ENCODE assay signal across 31 cellular contexts in the genomic region with DNA sequence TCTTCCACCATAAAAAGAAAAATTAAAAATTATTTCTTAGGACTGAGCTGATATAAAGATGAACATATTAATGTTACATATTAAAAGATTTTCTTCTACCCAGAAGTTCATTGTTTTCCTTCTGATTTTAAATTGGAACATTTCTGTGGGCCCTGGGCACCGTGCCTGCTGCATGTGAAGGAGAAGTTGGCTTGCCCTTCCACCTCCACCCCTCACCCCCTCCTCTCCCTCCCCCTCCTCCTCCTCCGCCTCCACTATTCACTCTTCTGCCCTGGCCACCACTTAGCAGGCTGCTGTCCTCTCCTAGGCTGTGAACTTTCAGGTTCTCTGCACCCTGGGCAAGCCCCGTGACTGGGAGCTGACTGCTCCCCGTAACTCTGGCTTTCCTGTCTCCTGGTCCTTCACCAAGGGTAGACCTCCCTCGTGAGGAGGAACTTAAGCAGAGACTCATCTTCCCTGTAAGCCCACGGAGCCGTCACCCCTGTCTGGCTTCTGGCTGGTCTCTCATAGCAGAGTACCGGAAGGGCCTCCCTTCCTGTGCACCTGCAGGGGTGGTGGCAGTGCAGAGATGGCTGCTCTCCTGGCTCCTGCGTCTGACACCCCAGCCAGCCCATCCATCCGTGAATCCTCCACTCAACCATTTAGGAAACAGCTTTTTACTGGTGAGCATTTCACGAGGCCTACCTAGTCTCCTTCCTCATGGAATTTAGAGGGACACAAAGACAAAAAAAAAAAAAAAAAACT. TPM values are rescaled to one million over a fixed set of nuclear protein-coding genes. Genes with fewer than 3 reads are reported as not detected.
DNase-seq lines count a peak whose midpoint lies in the region; ATAC-seq and TF ChIP-seq lines count a peak whose summit lies in the region.
"Had no signal": no experiment of that assay in that cellular context is flagged by ENCODE, and none has a peak within 500 bp of the region (broad histone marks: within the 10 kb centered on the region; RNA-seq: fewer than 3 reads in every experiment).

No MANE protein-coding gene starts in this region.

- in situ Hi-C loops in KBM-7 (cut with MboI; ENCODE audit: low pct_unique_long_range_greater_than_20kb, low sequenced_read_pairs) = no loop called here

- H2BK20ac ChIP-seq in H9 (ENCODE audit: low read depth, low read length, poor library complexity, severe bottlenecking) = no peak overlapping the region

- H2BK120ac ChIP-seq in neuronal stem cell (ENCODE audit: low read depth, low read length) (no peak overlapping the region), H9 (ENCODE audit: low read depth, low read length, poor library complexity, severe bottlenecking) (no peak overlapping the region)

- H3K9me3 ChIP-seq in DOHH2 (ENCODE audit: control insufficient read depth, insufficient read depth, low read length) (no peaks in the 10 kb centered on the region), OCI-LY7 (ENCODE audit: low read length) (no peaks in the 10 kb centered on the region), neuronal stem cell (replicated peaks in 1 of 2; ENCODE audit: control insufficient read depth in 2 of 2, insufficient read depth in 1 of 2, low read depth in 1 of 2, low read length in 2 of 2) (no peaks in the 10 kb centered on the region), H9 (ENCODE audit: control insufficient read depth, low read depth, low read length) (no peaks in the 10 kb centered on the region)
- H3K9me3 ChIP-seq: Caco-2, esophagus muscularis mucosa, prostate gland, upper lobe of left lung had no signal

- H3K79me1 ChIP-seq in neuronal stem cell (ENCODE audit: low read depth, low read length) (peaks cover 3% of the 10 kb centered on the region), H9 (ENCODE audit: insufficient read depth, low read depth, low read length, poor library complexity, severe bottlenecking) (no peaks in the 10 kb centered on the region)

- no CpG with 5 or more reads among the region's 11 CpGs for WGBS in neuronal stem cell (ENCODE audit: extremely low coverage in 2 of 2, insufficient read length in 2 of 2, insufficient replicate concordance in 1 of 2), 2 donors
- WGBS in H9 (ENCODE audit: extremely low coverage, insufficient read length, low lambda C conversion rate) = no CpG with 5 or more reads among the region's 11 CpGs

- no peak overlapping the region for H3T11ph ChIP-seq in H9 (ENCODE audit: low read length)

- H2BK12ac ChIP-seq in neuronal stem cell (ENCODE audit: low read length) (no peak overlapping the region), H9 (ENCODE audit: insufficient read length, low read depth, low read length) (no peak overlapping the region)

- H3K27me3 Mint-ChIP-seq in H9 (ENCODE audit: low read depth) = peaks cover 1% of the 10 kb centered on the region; the same call in 1 of the 2 replicates
- H3K27me3 Mint-ChIP-seq: activated CD4-positive, alpha-beta T cell treated with anti-CD3 and anti-CD28 coated beads, Interleukin-2, amount 10 ng/mL, durations not matched to agents 24 days and 14 days had no signal

- POLR2A ChIA-PET in OCI-LY7 (lab: Charles Lee) = interaction anchor here (0.6 to 1.9 kb wide), 13 partner anchors 9 to 495 kb away, joined by 3 to 6 read pairs (median 3); no protein-coding TSS in a partner anchor

- no peak overlapping the region for H3K4ac ChIP-seq in neuronal stem cell (ENCODE audit: low read length)
- no peak overlapping the region for H3K4ac ChIP-seq in H9 (ENCODE audit: low read depth, low read length)

- H3K4me2 ChIP-seq in DOHH2 (ENCODE audit: low read length) (peak overlapping the region; percentile 68), OCI-LY7 (ENCODE audit: low read length) (peak overlapping the region; percentile 90), neuronal stem cell (ENCODE audit: insufficient read depth, low read length, poor library complexity, severe bottlenecking) (no peak overlapping the region), H9 (ENCODE audit: insufficient read depth, insufficient read length, low read length) (no peak overlapping the region)
- H3K4me2 ChIP-seq: KMS-11 had no signal

- H3K79me2 ChIP-seq in DOHH2 (ENCODE audit: control insufficient read depth, low read length) (no peaks in the 10 kb centered on the region), OCI-LY7 (ENCODE audit: insufficient read depth, low read depth, low read length) (no peaks in the 10 kb centered on the region), H9 (ENCODE audit: insufficient read depth, low read length) (peaks cover 3% of the 10 kb centered on the region; the same call in 1 of the 2 replicates)

- peak; percentile 56 for ATAC-seq in HG03097 (IDR thresholded peaks at IDR 0.05; ENCODE audit: low FRiP score, unreplicated experiment)
- ATAC-seq: foreskin keratinocyte, HCT116, left colon, sciatic nerve had no signal

- no peak overlapping the region for H3K18ac ChIP-seq in neuronal stem cell (ENCODE audit: low read length)
- H3K18ac ChIP-seq in H9 (ENCODE audit: insufficient read length, low read depth, low read length) = no peak overlapping the region

- no peaks in the 10 kb centered on the region; the same call in 1 of the 2 replicates for H3K27me3 ChIP-seq in DOHH2 (ENCODE audit: control insufficient read depth, low read length)
- H3K27me3 ChIP-seq in neuronal stem cell (ENCODE audit: control insufficient read depth in 3 of 3, insufficient read depth in 3 of 3, low read depth in 1 of 3, low read length in 3 of 3) = no peaks in the 10 kb centered on the region
- H3K27me3 ChIP-seq in H9 (ENCODE audit: insufficient read depth, low read length) = no peaks in the 10 kb centered on the region
- H3K27me3 ChIP-seq: foreskin keratinocyte, upper lobe of left lung had no signal

- H3K27ac ChIP-seq in DOHH2 (ENCODE audit: low read depth, low read length) = peak overlapping the region; percentile 75
- peak overlapping the region; percentile 87 for H3K27ac ChIP-seq in OCI-LY7 (ENCODE audit: low read depth, low read length, poor library complexity, severe bottlenecking)
- no peak overlapping the region for H3K27ac ChIP-seq in neuronal stem cell (replicated peaks; ENCODE audit: low read length)
- H3K27ac ChIP-seq in H9 (ENCODE audit: insufficient read length, low read depth, low read length) = no peak overlapping the region
- H3K27ac ChIP-seq: esophagus muscularis mucosa, foreskin keratinocyte, KMS-11, prostate gland, upper lobe of left lung had no signal

- H2BK5ac ChIP-seq in neuronal stem cell (ENCODE audit: low read length) (no peak overlapping the region), H9 (ENCODE audit: insufficient read length, low read length) (no peak overlapping the region)

- H2AFZ ChIP-seq in OCI-LY7 (ENCODE audit: low read length) = peak overlapping the region; percentile 52; the same call in 1 of the 2 replicates
- H2AFZ ChIP-seq in neuronal stem cell (ENCODE audit: low read length) = no peak overlapping the region
- H2AFZ ChIP-seq in H9 (ENCODE audit: low read length) = no peak overlapping the region

- peaks cover 26 to 34% of the 10 kb centered on the region in 2 experiments for H3K4me1 Mint-ChIP-seq in H9
- H3K4me1 Mint-ChIP-seq: activated CD4-positive, alpha-beta T cell treated with anti-CD3 and anti-CD28 coated beads, Interleukin-2, amount 10 ng/mL, durations not matched to agents 24 days and 14 days; neural crest cell had no signal

- H3K27ac Mint-ChIP-seq in H9 = peak overlapping the region in 1 of 3 experiments; percentile 64; a peak in 1 of 7 replicates
- H3K27ac Mint-ChIP-seq: activated CD4-positive, alpha-beta T cell treated with anti-CD3 and anti-CD28 coated beads, Interleukin-2, amount 10 ng/mL, durations not matched to agents 24 days and 14 days; T-helper 2 cell treated with Interferon-gamma antibody and Interleukin-4, amounts not matched to agents 5 μg/mL and 100 μg/mL, for 36 hours had no signal

- no peaks in the 10 kb centered on the region; a peak in 1 of 5 replicates for H3K9me3 Mint-ChIP-seq in H9
- H3K9me3 Mint-ChIP-seq: activated CD4-positive, alpha-beta T cell treated with anti-CD3 and anti-CD28 coated beads, Interleukin-2, amount 10 ng/mL, durations not matched to agents 24 days and 14 days; neural crest cell; T-helper 2 cell treated with Interferon-gamma antibody and Interleukin-4, amounts not matched to agents 5 μg/mL and 100 μg/mL, for 36 hours had no signal

- H3K9me2 ChIP-seq in DOHH2 (replicated peaks; ENCODE audit: control insufficient read depth, low read length) (no peaks in the 10 kb centered on the region), OCI-LY7 (ENCODE audit: insufficient read depth, low read length) (no peaks in the 10 kb centered on the region)

- DNase-seq in OCI-LY7 (ENCODE audit: low spot score) (peak; percentile 96), neuronal stem cell (ENCODE audit: low spot score) (no peak), SHP77 (lab: John Stamatoyannopoulos, UW) (no peak), H9 (no peak), KBM-7 (no peak)
- DNase-seq: activated CD4-positive, alpha-beta T cell treated with anti-CD3 and anti-CD28 coated beads, Interleukin-2, amount 10 ng/mL, durations not matched to agents 24 days and 14 days; activated gamma-delta T cell; activated T-cell treated with anti-CD3 and anti-CD28 coated beads, Interleukin-2, amount 50 U/mL, for 1 hour; C1 segment of cervical spinal cord; Caco-2; cortex of kidney; foreskin keratinocyte; left colon; MV-4-11; NCI-H1694 treated with DMSO at 0.1 percent for 48 hours; NCI-H69; stimulated activated CD4-positive, alpha-beta T cell treated with anti-CD3 and anti-CD28 coated beads, Interleukin-12 subunit alpha, Interleukin-12 subunit beta, amount 100 ng/mL, for 4 hours; stimulated activated CD4-positive, alpha-beta T cell treated with anti-CD3 and anti-CD28 coated beads, Interleukin-4, amount 100 ng/mL, for 1 hour; upper lobe of left lung had no signal

- H2AK5ac ChIP-seq in neuronal stem cell (ENCODE audit: low read depth, low read length) = no peak overlapping the region
- no peak overlapping the region for H2AK5ac ChIP-seq in H9 (ENCODE audit: insufficient read length, low read length)

- H3K23ac ChIP-seq in neuronal stem cell (ENCODE audit: low read depth, low read length, poor library complexity) = peak overlapping the region; percentile 62
- H3K23ac ChIP-seq in H9 (ENCODE audit: insufficient read length, low read depth, low read length) = no peak overlapping the region

- no peak for TF ChIP-seq CTCF in DOHH2 (IDR thresholded peaks at IDR 0.05; ENCODE audit: low read depth, low read length, poor library complexity, severe bottlenecking)
- TF ChIP-seq CTCF in OCI-LY7 (conservative IDR thresholded peaks at IDR 0.05; ENCODE audit: low read length) = no peak
- TF ChIP-seq CTCF in H9 (conservative IDR thresholded peaks at IDR 0.05) = no peak

- H3K4me3 ChIP-seq in DOHH2 (ENCODE audit: low read length) = peak overlapping the region; percentile 58
- peak overlapping the region; percentile 42 for H3K4me3 ChIP-seq in OCI-LY7 (ENCODE audit: low read depth, low read length, poor library complexity, severe bottlenecking)
- H3K4me3 ChIP-seq in neuronal stem cell (ENCODE audit: low read length in 2 of 2) = no peak overlapping the region
- H3K4me3 ChIP-seq: esophagus muscularis mucosa, prostate gland, upper lobe of left lung had no signal

- H4K91ac ChIP-seq in neuronal stem cell (ENCODE audit: low read depth, low read length, poor library complexity) (no peak overlapping the region), H9 (ENCODE audit: insufficient read length, low read depth, low read length) (no peak overlapping the region)

- H4K20me1 ChIP-seq in DOHH2 (ENCODE audit: control insufficient read depth, insufficient read depth, low read depth, low read length) (no peaks in the 10 kb centered on the region), OCI-LY7 (ENCODE audit: insufficient read depth, low read length) (no peaks in the 10 kb centered on the region), H9 (ENCODE audit: control insufficient read depth, insufficient read depth, insufficient read length) (no peaks in the 10 kb centered on the region)

- no peaks in the 10 kb centered on the region for H3F3A ChIP-seq in DOHH2 (ENCODE audit: control insufficient read depth, insufficient read depth)

- H3K36me3 Mint-ChIP-seq in H9 (ENCODE audit: insufficient read depth in 1 of 3, low read depth in 3 of 3) = peaks cover 2 to 14% (median 7%) of the 10 kb centered on the region in 3 experiments; a peak in 4 of 7 replicates

- no peak overlapping the region for H4K8ac ChIP-seq in neuronal stem cell (ENCODE audit: low read depth, low read length)
- no peak overlapping the region for H4K8ac ChIP-seq in H9 (replicated peaks; ENCODE audit: insufficient read length, low read depth, low read length)

- intact Hi-C loops in OCI-LY7 (cut with micrococcal nuclease; ENCODE audit: unreplicated experiment) = loop anchor here (5.0 to 10.0 kb wide), 2 partner anchors 175 to 277 kb away; a partner anchor contains a TSS

- H2BK15ac ChIP-seq in neuronal stem cell (ENCODE audit: low read length) = no peak overlapping the region
- no peak overlapping the region for H2BK15ac ChIP-seq in H9 (ENCODE audit: low read depth, low read length)

- H3K23me2 ChIP-seq in H9 (ENCODE audit: insufficient read length, low read depth, low read length, poor library complexity, severe bottlenecking) = no peaks in the 10 kb centered on the region

- no TSS peak for BruUV-seq in OCI-LY7 (replicated peaks; lab: Mats Ljungman, UMichigan)

- no peak overlapping the region for H3K4me3 Mint-ChIP-seq in H9
- H3K4me3 Mint-ChIP-seq: activated CD4-positive, alpha-beta T cell treated with anti-CD3 and anti-CD28 coated beads, Interleukin-2, amount 10 ng/mL, durations not matched to agents 24 days and 14 days; neural crest cell; T-helper 2 cell treated with Interferon-gamma antibody and Interleukin-4, amounts not matched to agents 5 μg/mL and 100 μg/mL, for 36 hours had no signal

- peaks cover 28% of the 10 kb centered on the region for H3K4me1 ChIP-seq in DOHH2 (ENCODE audit: control insufficient read depth, low read length)
- peaks cover 67% of the 10 kb centered on the region for H3K4me1 ChIP-seq in OCI-LY7 (ENCODE audit: insufficient read depth, low read length, poor library complexity, severe bottlenecking)
- H3K4me1 ChIP-seq in neuronal stem cell (ENCODE audit: control insufficient read depth in 2 of 2, insufficient read depth in 1 of 2, low read depth in 1 of 2, low read length in 2 of 2) = peaks cover 0 to 12% of the 10 kb centered on the region in 2 donors
- peaks cover 7% of the 10 kb centered on the region; the same call in 1 of the 2 replicates for H3K4me1 ChIP-seq in H9 (ENCODE audit: insufficient read depth, low read length)
- H3K4me1 ChIP-seq: Caco-2, esophagus muscularis mucosa, foreskin keratinocyte, prostate gland, upper lobe of left lung had no signal

- H4K5ac ChIP-seq in H9 (ENCODE audit: insufficient read length, low read depth, low read length) = no peak overlapping the region

- H3K9ac ChIP-seq in neuronal stem cell (ENCODE audit: low read depth, low read length, poor library complexity) = no peak overlapping the region
- no peak overlapping the region for H3K9ac ChIP-seq in H9 (ENCODE audit: extremely low read depth, insufficient read length, low read length)
- H3K9ac ChIP-seq: KMS-11 had no signal

- H3K56ac ChIP-seq in H9 (ENCODE audit: insufficient read length, low read depth, low read length) = no peak overlapping the region

- CTCF ChIA-PET in OCI-LY7 (lab: Charles Lee; ENCODE audit: unreplicated experiment) = interaction anchor here (0.9 kb wide), 1 partner anchor 9 kb away, joined by 3 read pairs; no protein-coding TSS in a partner anchor

- H3K36me3 ChIP-seq in DOHH2 (ENCODE audit: control insufficient read depth, low read length) (no peaks in the 10 kb centered on the region), OCI-LY7 (ENCODE audit: insufficient read depth, low read length) (no peaks in the 10 kb centered on the region), neuronal stem cell (replicated peaks in 1 of 2; ENCODE audit: control insufficient read depth in 2 of 2, insufficient read depth in 2 of 2, low read length in 2 of 2) (no peaks in the 10 kb centered on the region)
- H3K36me3 ChIP-seq: esophagus muscularis mucosa, prostate gland, upper lobe of left lung had no signal

- H3K14ac ChIP-seq in neuronal stem cell (ENCODE audit: low read length) = no peak overlapping the region
- no peak overlapping the region for H3K14ac ChIP-seq in H9 (ENCODE audit: insufficient read depth, low read length)

RNA-seq across cellular contexts. Expression of a gene that starts 12.8 kb away (rescaled TPM):
- total RNA-seq in OCI-LY7 (2014; rRNA removed; shearing (Covaris generic)) = 0.10 and 0.54 TPM in 2 replicates
- total RNA-seq in OCI-LY7 (2022) (0.17 TPM in 1 of 2 replicates, not detected in the other), H9 (2021) (25.6 and 26.2 TPM in 2 replicates)
- polyA plus RNA-seq in neuronal stem cell (2013, experiment 1 of 2) = 13.9 TPM
- polyA plus RNA-seq in neuronal stem cell (2013, experiment 2 of 2) = 13.2 TPM
- total RNA-seq: activated CD4-positive, alpha-beta T cell treated with anti-CD3 and anti-CD28 coated beads, Interleukin-2, amount 10 ng/mL, durations not matched to agents 24 days and 14 days; activated CD8-positive, alpha-beta memory T cell treated with anti-CD3 and anti-CD28 coated beads for 36 hours; Caco-2; cardiac septum; foreskin keratinocyte; left colon; sciatic nerve; subcutaneous adipose tissue had no signal
- polyA plus RNA-seq: foreskin keratinocyte had no signal

Comparison
In these comparisons a context has a peak if more than half of its experiments do, and no peak if none do; other contexts are left out.
1. H3K27ac ChIP-seq: peak in DOHH2 (single experiment) and OCI-LY7 (single experiment); none in neuronal stem cell (single experiment) and H9 (single experiment).
2. H3K4me2 ChIP-seq: peak in DOHH2 (single experiment) and OCI-LY7 (single experiment); none in neuronal stem cell (single experiment) and H9 (single experiment).
3. H3K4me3 ChIP-seq: peak in DOHH2 (single experiment) and OCI-LY7 (single experiment); none in neuronal stem cell (0 of 2).
4. RNA of a gene that starts 12.8 kb away (total RNA-seq): 25.6 to 26.2 TPM in H9; 0.10 to 0.54 TPM in OCI-LY7; every median in the first group is over 10 times any median in the second.